ENCODE assay signal across 8 cellular contexts in genomic region chr4:48109413-48110263, GRCh38. TPM values are rescaled to one million over a fixed set of nuclear protein-coding genes. Genes with fewer than 3 reads are reported as not detected.
DNase-seq lines count a peak whose midpoint lies in the region; ATAC-seq and TF ChIP-seq lines count a peak whose summit lies in the region.

No MANE protein-coding gene starts in this region.

- H3K9me2 ChIP-seq in SK-N-SH, result no peaks in the 10 kb centered on the region

- no peaks in the 10 kb centered on the region for H3K9me3 Mint-ChIP-seq in stimulated activated effector memory CD8-positive, alpha-beta T cell treated with anti-CD3 and anti-CD28 coated beads, Interleukin-12 subunit alpha, Interleukin-12 subunit beta, amount 100 ng/mL, for 72 hours

- no peaks in the 10 kb centered on the region for H4K20me1 ChIP-seq in SK-N-SH (ENCODE audit: insufficient read depth)

- H3K9me3 ChIP-seq in SK-N-SH, result no peaks in the 10 kb centered on the region

- H3K4me2 ChIP-seq in SK-N-SH, result no peak overlapping the region

- ATAC-seq in GM19372 (IDR thresholded peaks at IDR 0.05; ENCODE audit: low read depth, unreplicated experiment), result peak; percentile 75
- peak; percentile 74 for ATAC-seq in stimulated activated effector memory CD8-positive, alpha-beta T cell treated with anti-CD3 and anti-CD28 coated beads, Interleukin-12 subunit alpha, Interleukin-12 subunit beta, amount 100 ng/mL, for 72 hours

- no peak overlapping the region for H3K4me3 Mint-ChIP-seq in stimulated activated effector memory CD8-positive, alpha-beta T cell treated with anti-CD3 and anti-CD28 coated beads, Interleukin-12 subunit alpha, Interleukin-12 subunit beta, amount 100 ng/mL, for 72 hours

- DNase-seq in DMS153 (lab: John Stamatoyannopoulos, UW) (peak; percentile 3), DMS153 treated with DMSO at 0.1 percent for 48 hours (lab: John Stamatoyannopoulos, UW; ENCODE audit: unreplicated experiment) (no peak), HT1080 (ENCODE audit: low read depth) (peak; percentile 64), SK-N-SH (peak; percentile 44), fibroblast of pulmonary artery (ENCODE audit: low read depth) (peak; percentile 59)
- no peak for DNase-seq in stimulated activated effector memory CD8-positive, alpha-beta T cell treated with anti-CD3 and anti-CD28 coated beads, Interleukin-12 subunit alpha, Interleukin-12 subunit beta, amount 100 ng/mL, for 72 hours (ENCODE audit: low spot score in 2 of 2)
- DNase-seq in activated CD4-positive, alpha-beta T cell treated with anti-CD3 and anti-CD28 coated beads for 48 hours, result no peak

- TF ChIP-seq EP300 in SK-N-SH (IDR thresholded peaks at IDR 0.05; ENCODE audit: borderline replicate concordance in 1 of 2, low read depth in 1 of 2, low read length in 1 of 2), result no peak

- TF ChIP-seq CTCF in SK-N-SH (IDR thresholded peaks at IDR 0.05), result peak; percentile 72
- TF ChIP-seq CTCF in fibroblast of pulmonary artery (IDR thresholded peaks at IDR 0.05; ENCODE audit: low read length, missing control alignments), result peak; percentile 64

- peaks cover 21% of the 10 kb centered on the region for H3F3A ChIP-seq in SK-N-SH (replicated peaks; ENCODE audit: insufficient read depth)

- H3K27ac ChIP-seq in SK-N-SH (ENCODE audit: low read depth in 2 of 2, low read length in 1 of 2), result peak overlapping the region in 1 of 2 experiments; percentile 43; a peak in 3 of 4 replicates

- H3K4me1 Mint-ChIP-seq in stimulated activated effector memory CD8-positive, alpha-beta T cell treated with anti-CD3 and anti-CD28 coated beads, Interleukin-12 subunit alpha, Interleukin-12 subunit beta, amount 100 ng/mL, for 72 hours, result peaks cover 35% of the 10 kb centered on the region

- CTCF ChIA-PET in SK-N-SH (lab: Yijun Ruan, JAX), result interaction anchor here (0.6 to 2.7 kb wide), 10 partner anchors 9 to 459 kb away, joined by 3 to 10 read pairs (median 3); no protein-coding TSS in a partner anchor

- POLR2A ChIA-PET in SK-N-SH (lab: Yijun Ruan, JAX), result no interaction called here

- no peaks in the 10 kb centered on the region for H3K27me3 ChIP-seq in SK-N-SH (ENCODE audit: insufficient read depth)

- H3K9ac ChIP-seq in SK-N-SH, result no peak overlapping the region

- H3K4me3 ChIP-seq in SK-N-SH (ENCODE audit: low read depth in 2 of 2, low read length in 1 of 2), result no peak overlapping the region
- no peak overlapping the region for H3K4me3 ChIP-seq in fibroblast of pulmonary artery (replicated peaks; ENCODE audit: low read depth, low read length)

- WGBS in SK-N-SH (ENCODE audit: low lambda C conversion rate), result 76% methylated on average over 5 of the region's 5 CpGs

- peak; percentile 60 for TF ChIP-seq RAD21 in SK-N-SH (IDR thresholded peaks at IDR 0.05; ENCODE audit: low read length)

- H2AFZ ChIP-seq in SK-N-SH (ENCODE audit: low read depth), result no peak overlapping the region; the same call in 1 of the 2 replicates

- H3K27ac Mint-ChIP-seq in stimulated activated effector memory CD8-positive, alpha-beta T cell treated with anti-CD3 and anti-CD28 coated beads, Interleukin-12 subunit alpha, Interleukin-12 subunit beta, amount 100 ng/mL, for 72 hours, result no peak overlapping the region

- H3K36me3 Mint-ChIP-seq in stimulated activated effector memory CD8-positive, alpha-beta T cell treated with anti-CD3 and anti-CD28 coated beads, Interleukin-12 subunit alpha, Interleukin-12 subunit beta, amount 100 ng/mL, for 72 hours, result peaks cover 75% of the 10 kb centered on the region

- no peaks in the 10 kb centered on the region for H3K79me2 ChIP-seq in SK-N-SH (ENCODE audit: insufficient read depth)

- no peaks in the 10 kb centered on the region for H3K36me3 ChIP-seq in SK-N-SH (replicated peaks in 1 of 2; ENCODE audit: control insufficient read depth in 1 of 2, insufficient read depth in 2 of 2, low read length in 1 of 2)

- H3K4me1 ChIP-seq in SK-N-SH (ENCODE audit: control insufficient read depth in 1 of 2, insufficient read depth in 2 of 2, low read depth in 1 of 2, low read length in 1 of 2), result peaks cover 0 to 45% of the 10 kb centered on the region in 2 experiments; a peak in 2 of 4 replicates

TF ChIP-seq in SK-N-SH, 30 proteins besides CTCF, POLR2A, EP300 and RAD21:
- TF ChIP-seq CHD2 (IDR thresholded peaks at IDR 0.05; ENCODE audit: low read length, partially characterized antibody) (no peak), TCF12 (IDR thresholded peaks at IDR 0.05) (no peak), IRF3 (IDR thresholded peaks at IDR 0.05; ENCODE audit: low read depth, low read length) (no peak), MEF2A (IDR thresholded peaks at IDR 0.05; ENCODE audit: borderline replicate concordance, low read depth) (no peak), NRF1 (IDR thresholded peaks at IDR 0.05; ENCODE audit: low read depth, low read length) (no peak), TEAD4 (IDR thresholded peaks at IDR 0.05; ENCODE audit: borderline replicate concordance, insufficient read depth) (no peak), JUND (IDR thresholded peaks at IDR 0.05) (peak; percentile 15; the same call in 1 of the 2 replicates), ELF1 (IDR thresholded peaks at IDR 0.05) (no peak), YY1 (IDR thresholded peaks at IDR 0.05; ENCODE audit: low read depth) (no peak), SMC3 (IDR thresholded peaks at IDR 0.05; ENCODE audit: low read depth, low read length) (peak; percentile 36; the same call in 1 of the 2 replicates), POLR2AphosphoS5 (IDR thresholded peaks at IDR 0.05; ENCODE audit: low read depth, low read length) (no peak)
- TF ChIP-seq, protein P1, sequence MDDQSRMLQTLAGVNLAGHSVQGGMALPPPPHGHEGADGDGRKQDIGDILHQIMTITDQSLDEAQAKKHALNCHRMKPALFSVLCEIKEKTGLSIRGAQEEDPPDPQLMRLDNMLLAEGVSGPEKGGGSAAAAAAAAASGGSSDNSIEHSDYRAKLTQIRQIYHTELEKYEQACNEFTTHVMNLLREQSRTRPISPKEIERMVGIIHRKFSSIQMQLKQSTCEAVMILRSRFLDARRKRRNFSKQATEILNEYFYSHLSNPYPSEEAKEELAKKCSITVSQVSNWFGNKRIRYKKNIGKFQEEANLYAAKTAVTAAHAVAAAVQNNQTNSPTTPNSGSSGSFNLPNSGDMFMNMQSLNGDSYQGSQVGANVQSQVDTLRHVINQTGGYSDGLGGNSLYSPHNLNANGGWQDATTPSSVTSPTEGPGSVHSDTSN (IDR thresholded peaks at IDR 0.05), result no peak
- TF ChIP-seq, protein P2, sequence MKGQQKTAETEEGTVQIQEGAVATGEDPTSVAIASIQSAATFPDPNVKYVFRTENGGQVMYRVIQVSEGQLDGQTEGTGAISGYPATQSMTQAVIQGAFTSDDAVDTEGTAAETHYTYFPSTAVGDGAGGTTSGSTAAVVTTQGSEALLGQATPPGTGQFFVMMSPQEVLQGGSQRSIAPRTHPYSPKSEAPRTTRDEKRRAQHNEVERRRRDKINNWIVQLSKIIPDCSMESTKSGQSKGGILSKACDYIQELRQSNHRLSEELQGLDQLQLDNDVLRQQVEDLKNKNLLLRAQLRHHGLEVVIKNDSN (IDR thresholded peaks at IDR 0.05; ENCODE audit: borderline replicate concordance, low read depth), result no peak
- TF ChIP-seq, protein P3, sequence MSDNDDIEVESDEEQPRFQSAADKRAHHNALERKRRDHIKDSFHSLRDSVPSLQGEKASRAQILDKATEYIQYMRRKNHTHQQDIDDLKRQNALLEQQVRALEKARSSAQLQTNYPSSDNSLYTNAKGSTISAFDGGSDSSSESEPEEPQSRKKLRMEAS (IDR thresholded peaks at IDR 0.05; ENCODE audit: low read depth), result no peak

RNA-seq across cellular contexts. Expression of gene TXK, which starts 24.4 kb away (rescaled TPM):
- total RNA-seq in HT1080 (2014; rRNA removed; shearing (Covaris generic)), result 0.06 and 0.07 TPM in 2 replicates
- polyA plus RNA-seq in HT1080 (2015; cell fraction: cytosol; rRNA removed), result 0.07 and 0.09 TPM in 2 replicates
- polyA plus RNA-seq in HT1080 (2015; cell fraction: nucleus; rRNA removed), result 0.77 TPM in 1 of 2 replicates, not detected in the other
- polyA plus RNA-seq in SK-N-SH (2012; rRNA removed), result 0.60 and 0.61 TPM in 2 replicates
- polyA plus RNA-seq in SK-N-SH (2012; cell fraction: cytosol; rRNA removed), result 0.66 and 0.72 TPM in 2 replicates
- 0.93 and 1.4 TPM in 2 replicates for polyA plus RNA-seq in SK-N-SH (2012; cell fraction: nucleus; rRNA removed)

Comparison
In these comparisons a context has a peak if more than half of its experiments do, and no peak if none do; other contexts are left out.
1. DNase-seq: peak in DMS153 (single experiment), HT1080 (single experiment), SK-N-SH (single experiment) and fibroblast of pulmonary artery (single experiment); none in DMS153 treated with DMSO at 0.1 percent for 48 hours (single experiment), stimulated activated effector memory CD8-positive, alpha-beta T cell treated with anti-CD3 and anti-CD28 coated beads, Interleukin-12 subunit alpha, Interleukin-12 subunit beta, amount 100 ng/mL, for 72 hours (0 of 2) and activated CD4-positive, alpha-beta T cell treated with anti-CD3 and anti-CD28 coated beads for 48 hours (single experiment).